Comparison of ENCODE assay signal across 1 cellular context in the genomic region with DNA sequence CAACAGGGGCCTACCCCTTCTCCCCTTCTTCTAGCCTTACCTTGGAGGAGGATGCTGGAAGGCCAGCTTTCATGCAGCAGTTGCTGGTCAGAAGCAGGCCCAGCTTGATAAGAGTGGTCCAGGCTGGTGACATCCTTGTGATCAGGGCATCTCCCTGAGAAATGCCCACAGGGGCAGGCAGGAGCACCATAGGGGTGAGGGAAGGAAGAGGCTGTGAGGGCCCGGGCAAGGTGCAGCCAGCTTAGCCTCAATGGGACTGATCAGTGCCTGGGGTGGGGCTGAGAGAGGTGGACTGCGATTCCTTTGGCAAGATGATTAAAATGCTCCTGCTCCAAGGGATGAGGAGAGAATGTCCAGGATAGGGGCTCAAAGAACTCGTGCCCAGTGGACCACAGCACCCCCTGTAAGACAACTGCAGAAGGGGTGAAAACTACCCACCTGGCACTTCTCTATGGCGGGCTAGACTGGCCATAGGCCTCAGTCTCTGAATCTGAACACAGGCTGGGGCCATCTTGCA.
TF ChIP-seq lines count a peak whose summit lies in the region.

No MANE protein-coding gene starts in this region.

TF ChIP-seq in HepG2, 621 proteins besides CTCF, POLR2A, EP300 and RAD21:
- TF ChIP-seq ZNF101 (CRISPR knock-in tag; IDR thresholded peaks at IDR 0.05; ENCODE audit: borderline replicate concordance, low read depth) (no peak), ARNT2 (CRISPR knock-in tag; IDR thresholded peaks at IDR 0.05; ENCODE audit: low read depth) (no peak), SMYD3 (CRISPR knock-in tag; IDR thresholded peaks at IDR 0.05) (no peak), SMAD3 (CRISPR knock-in tag; IDR thresholded peaks at IDR 0.05) (no peak), THYN1 (CRISPR knock-in tag; IDR thresholded peaks at IDR 0.05; ENCODE audit: borderline replicate concordance, low read depth) (no peak), HHEX (CRISPR knock-in tag; IDR thresholded peaks at IDR 0.05) (no peak), SNAI1 (CRISPR knock-in tag; IDR thresholded peaks at IDR 0.05; ENCODE audit: borderline replicate concordance) (no peak), NFIB (CRISPR knock-in tag; IDR thresholded peaks at IDR 0.05; ENCODE audit: borderline replicate concordance) (0 out of 2 replicates have a peak, but pooled peaks have one; percentile 78), IKZF1 (IDR thresholded peaks at IDR 0.05) (no peak), GATA4 (IDR thresholded peaks at IDR 0.05; ENCODE audit: borderline replicate concordance, low read depth) (no peak), TBX3 (IDR thresholded peaks at IDR 0.05; ENCODE audit: borderline replicate concordance) (peak; percentile 10; the same call in 1 of the 2 replicates)
- TF ChIP-seq, protein P1, sequence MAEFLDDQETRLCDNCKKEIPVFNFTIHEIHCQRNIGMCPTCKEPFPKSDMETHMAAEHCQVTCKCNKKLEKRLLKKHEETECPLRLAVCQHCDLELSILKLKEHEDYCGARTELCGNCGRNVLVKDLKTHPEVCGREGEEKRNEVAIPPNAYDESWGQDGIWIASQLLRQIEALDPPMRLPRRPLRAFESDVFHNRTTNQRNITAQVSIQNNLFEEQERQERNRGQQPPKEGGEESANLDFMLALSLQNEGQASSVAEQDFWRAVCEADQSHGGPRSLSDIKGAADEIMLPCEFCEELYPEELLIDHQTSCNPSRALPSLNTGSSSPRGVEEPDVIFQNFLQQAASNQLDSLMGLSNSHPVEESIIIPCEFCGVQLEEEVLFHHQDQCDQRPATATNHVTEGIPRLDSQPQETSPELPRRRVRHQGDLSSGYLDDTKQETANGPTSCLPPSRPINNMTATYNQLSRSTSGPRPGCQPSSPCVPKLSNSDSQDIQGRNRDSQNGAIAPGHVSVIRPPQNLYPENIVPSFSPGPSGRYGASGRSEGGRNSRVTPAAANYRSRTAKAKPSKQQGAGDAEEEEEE (CRISPR knock-in tag; IDR thresholded peaks at IDR 0.05; ENCODE audit: borderline replicate concordance), result no peak
- TF ChIP-seq, protein P2, sequence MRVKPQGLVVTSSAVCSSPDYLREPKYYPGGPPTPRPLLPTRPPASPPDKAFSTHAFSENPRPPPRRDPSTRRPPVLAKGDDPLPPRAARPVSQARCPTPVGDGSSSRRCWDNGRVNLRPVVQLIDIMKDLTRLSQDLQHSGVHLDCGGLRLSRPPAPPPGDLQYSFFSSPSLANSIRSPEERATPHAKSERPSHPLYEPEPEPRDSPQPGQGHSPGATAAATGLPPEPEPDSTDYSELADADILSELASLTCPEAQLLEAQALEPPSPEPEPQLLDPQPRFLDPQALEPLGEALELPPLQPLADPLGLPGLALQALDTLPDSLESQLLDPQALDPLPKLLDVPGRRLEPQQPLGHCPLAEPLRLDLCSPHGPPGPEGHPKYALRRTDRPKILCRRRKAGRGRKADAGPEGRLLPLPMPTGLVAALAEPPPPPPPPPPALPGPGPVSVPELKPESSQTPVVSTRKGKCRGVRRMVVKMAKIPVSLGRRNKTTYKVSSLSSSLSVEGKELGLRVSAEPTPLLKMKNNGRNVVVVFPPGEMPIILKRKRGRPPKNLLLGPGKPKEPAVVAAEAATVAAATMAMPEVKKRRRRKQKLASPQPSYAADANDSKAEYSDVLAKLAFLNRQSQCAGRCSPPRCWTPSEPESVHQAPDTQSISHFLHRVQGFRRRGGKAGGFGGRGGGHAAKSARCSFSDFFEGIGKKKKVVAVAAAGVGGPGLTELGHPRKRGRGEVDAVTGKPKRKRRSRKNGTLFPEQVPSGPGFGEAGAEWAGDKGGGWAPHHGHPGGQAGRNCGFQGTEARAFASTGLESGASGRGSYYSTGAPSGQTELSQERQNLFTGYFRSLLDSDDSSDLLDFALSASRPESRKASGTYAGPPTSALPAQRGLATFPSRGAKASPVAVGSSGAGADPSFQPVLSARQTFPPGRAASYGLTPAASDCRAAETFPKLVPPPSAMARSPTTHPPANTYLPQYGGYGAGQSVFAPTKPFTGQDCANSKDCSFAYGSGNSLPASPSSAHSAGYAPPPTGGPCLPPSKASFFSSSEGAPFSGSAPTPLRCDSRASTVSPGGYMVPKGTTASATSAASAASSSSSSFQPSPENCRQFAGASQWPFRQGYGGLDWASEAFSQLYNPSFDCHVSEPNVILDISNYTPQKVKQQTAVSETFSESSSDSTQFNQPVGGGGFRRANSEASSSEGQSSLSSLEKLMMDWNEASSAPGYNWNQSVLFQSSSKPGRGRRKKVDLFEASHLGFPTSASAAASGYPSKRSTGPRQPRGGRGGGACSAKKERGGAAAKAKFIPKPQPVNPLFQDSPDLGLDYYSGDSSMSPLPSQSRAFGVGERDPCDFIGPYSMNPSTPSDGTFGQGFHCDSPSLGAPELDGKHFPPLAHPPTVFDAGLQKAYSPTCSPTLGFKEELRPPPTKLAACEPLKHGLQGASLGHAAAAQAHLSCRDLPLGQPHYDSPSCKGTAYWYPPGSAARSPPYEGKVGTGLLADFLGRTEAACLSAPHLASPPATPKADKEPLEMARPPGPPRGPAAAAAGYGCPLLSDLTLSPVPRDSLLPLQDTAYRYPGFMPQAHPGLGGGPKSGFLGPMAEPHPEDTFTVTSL (CRISPR knock-in tag; IDR thresholded peaks at IDR 0.05; ENCODE audit: borderline replicate concordance), result no peak
- TF ChIP-seq, protein P3, sequence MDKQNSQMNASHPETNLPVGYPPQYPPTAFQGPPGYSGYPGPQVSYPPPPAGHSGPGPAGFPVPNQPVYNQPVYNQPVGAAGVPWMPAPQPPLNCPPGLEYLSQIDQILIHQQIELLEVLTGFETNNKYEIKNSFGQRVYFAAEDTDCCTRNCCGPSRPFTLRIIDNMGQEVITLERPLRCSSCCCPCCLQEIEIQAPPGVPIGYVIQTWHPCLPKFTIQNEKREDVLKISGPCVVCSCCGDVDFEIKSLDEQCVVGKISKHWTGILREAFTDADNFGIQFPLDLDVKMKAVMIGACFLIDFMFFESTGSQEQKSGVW (CRISPR knock-in tag; IDR thresholded peaks at IDR 0.05; ENCODE audit: borderline replicate concordance), result no peak
- TF ChIP-seq, protein P4, sequence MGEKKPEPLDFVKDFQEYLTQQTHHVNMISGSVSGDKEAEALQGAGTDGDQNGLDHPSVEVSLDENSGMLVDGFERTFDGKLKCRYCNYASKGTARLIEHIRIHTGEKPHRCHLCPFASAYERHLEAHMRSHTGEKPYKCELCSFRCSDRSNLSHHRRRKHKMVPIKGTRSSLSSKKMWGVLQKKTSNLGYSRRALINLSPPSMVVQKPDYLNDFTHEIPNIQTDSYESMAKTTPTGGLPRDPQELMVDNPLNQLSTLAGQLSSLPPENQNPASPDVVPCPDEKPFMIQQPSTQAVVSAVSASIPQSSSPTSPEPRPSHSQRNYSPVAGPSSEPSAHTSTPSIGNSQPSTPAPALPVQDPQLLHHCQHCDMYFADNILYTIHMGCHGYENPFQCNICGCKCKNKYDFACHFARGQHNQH (CRISPR knock-in tag; IDR thresholded peaks at IDR 0.05), result no peak
- TF ChIP-seq, protein P5, sequence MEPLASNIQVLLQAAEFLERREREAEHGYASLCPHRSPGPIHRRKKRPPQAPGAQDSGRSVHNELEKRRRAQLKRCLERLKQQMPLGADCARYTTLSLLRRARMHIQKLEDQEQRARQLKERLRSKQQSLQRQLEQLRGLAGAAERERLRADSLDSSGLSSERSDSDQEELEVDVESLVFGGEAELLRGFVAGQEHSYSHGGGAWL (CRISPR knock-in tag; IDR thresholded peaks at IDR 0.05), result no peak
